In genomic region chr19:38564981-38565685, GRCh38 we compare ENCODE assay signal across 9 cellular contexts. TPM values are rescaled to one million over a fixed set of nuclear protein-coding genes. Genes with fewer than 3 reads are reported as not detected.
DNase-seq lines count a peak whose midpoint lies in the region; ATAC-seq and TF ChIP-seq lines count a peak whose summit lies in the region.
"Had no signal": no experiment of that assay in that cellular context is flagged by ENCODE, and none has a peak within 500 bp of the region (broad histone marks: within the 10 kb centered on the region; RNA-seq: fewer than 3 reads in every experiment).

No MANE protein-coding gene starts in this region.

- ATAC-seq in CD4-positive, alpha-beta T cell (ENCODE audit: poor library complexity): peak; percentile 39
- ATAC-seq in HCT116 (peak; percentile 70), mucosa of descending colon (peak; percentile 40), GM19463 (IDR thresholded peaks at IDR 0.05; ENCODE audit: unreplicated experiment) (no peak), GM21360 (IDR thresholded peaks at IDR 0.05; ENCODE audit: unreplicated experiment) (no peak), HG03095 (IDR thresholded peaks at IDR 0.05; ENCODE audit: unreplicated experiment) (no peak)

- H3K9me2 ChIP-seq in HCT116 (ENCODE audit: insufficient read depth): no peaks in the 10 kb centered on the region

- peak overlapping the region; percentile 38; the same call in 1 of the 2 replicates for H3K9ac ChIP-seq in HCT116 (ENCODE audit: low read length)

- no peaks in the 10 kb centered on the region for H4K20me1 ChIP-seq in HCT116 (ENCODE audit: insufficient read depth)

- H3K4me3 ChIP-seq in HCT116 (replicated peaks in 1 of 2; ENCODE audit: low read depth in 1 of 2, low read length in 2 of 2) (peak overlapping the region in 1 of 2 experiments; percentile 35; a peak in 1 of 4 replicates), mucosa of descending colon (no peak overlapping the region)

- peak overlapping the region; percentile 72 for H3K4me3 Mint-ChIP-seq in CD4-positive, alpha-beta T cell
- H3K4me3 Mint-ChIP-seq in activated naive CD8-positive, alpha-beta T cell: peak overlapping the region; percentile 61

- RAD21 ChIA-PET in HCT116 (lab: Charles Lee; ENCODE audit: low non-redundant PET in 1 of 2, low total read pairs in 2 of 2, uncharacterized antibody in 2 of 2, unreplicated experiment in 2 of 2): no interaction called here

- no TSS peak for BruUV-seq in HCT116 (replicated peaks; lab: Mats Ljungman, UMichigan)

- no peak for TF ChIP-seq POLR2A in HCT116 (IDR thresholded peaks at IDR 0.05; ENCODE audit: borderline replicate concordance, extremely low read depth, insufficient read depth, insufficient read length)

- CTCF ChIA-PET in CD4-positive, alpha-beta T cell (lab: Charles Lee): no interaction called here
- CTCF ChIA-PET in HCT116 (lab: Charles Lee): no interaction called here

- no peaks in the 10 kb centered on the region for H3K9me3 ChIP-seq in CD4-positive, alpha-beta T cell (ENCODE audit: control insufficient read depth, low read length)
- H3K9me3 ChIP-seq in HCT116 (ENCODE audit: control insufficient read depth in 1 of 2, insufficient read depth in 1 of 2, low read depth in 1 of 2, low read length in 2 of 2) (no peaks in the 10 kb centered on the region), mucosa of descending colon (no peaks in the 10 kb centered on the region)

- DNase-seq in CD4-positive, alpha-beta T cell: peak in 2 of 10 experiments; percentile 8 to 9
- DNase-seq in HCT116 (ENCODE audit: low read depth, low spot score): no peak
- no peak for DNase-seq in mucosa of descending colon
- no peak for DNase-seq in NCI-H1436 treated with DMSO at 0.1 percent for 48 hours (lab: John Stamatoyannopoulos, UW)

- H3K27me3 Mint-ChIP-seq in CD4-positive, alpha-beta T cell: peaks cover 29% of the 10 kb centered on the region
- H3K27me3 Mint-ChIP-seq in activated naive CD8-positive, alpha-beta T cell: peaks cover 14% of the 10 kb centered on the region

- intact Hi-C loops in CD4-positive, alpha-beta T cell (cut with DNase I, micrococcal nuclease): no loop called here
- intact Hi-C loops in HCT116 (cut with micrococcal nuclease) (no loop called here), mucosa of descending colon (cut with DNase I, micrococcal nuclease) (no loop called here)

- H3K4me1 Mint-ChIP-seq in CD4-positive, alpha-beta T cell (ENCODE audit: low read depth): peaks cover 20% of the 10 kb centered on the region
- H3K4me1 Mint-ChIP-seq in activated naive CD8-positive, alpha-beta T cell (ENCODE audit: low read depth): peaks cover 13% of the 10 kb centered on the region

- peaks cover 2 to 16% of the 10 kb centered on the region in 2 experiments; a peak in 3 of 4 replicates for H3K4me1 ChIP-seq in HCT116 (ENCODE audit: control insufficient read depth in 1 of 2, insufficient read depth in 2 of 2, low read length in 2 of 2)
- H3K4me1 ChIP-seq in mucosa of descending colon (ENCODE audit: low read depth): no peaks in the 10 kb centered on the region

- H3K36me3 ChIP-seq in HCT116 (ENCODE audit: control insufficient read depth in 1 of 2, insufficient read depth in 2 of 2, low read length in 2 of 2): no peaks in the 10 kb centered on the region
- H3K36me3 ChIP-seq in mucosa of descending colon (ENCODE audit: low read depth): no peaks in the 10 kb centered on the region

- no peak for TF ChIP-seq CTCF in CD4-positive, alpha-beta T cell (IDR thresholded peaks at IDR 0.05)
- TF ChIP-seq CTCF in HCT116 (IDR thresholded peaks at IDR 0.05 in 2 of 3, conservative IDR thresholded peaks at IDR 0.05 in 1 of 3; ENCODE audit: borderline replicate concordance in 1 of 3, insufficient read depth in 1 of 3, low read depth in 2 of 3, low read length in 2 of 3) (no peak), mucosa of descending colon (IDR thresholded peaks at IDR 0.05) (no peak)

- H3K79me2 ChIP-seq in HCT116 (ENCODE audit: insufficient read depth, low read length): no peaks in the 10 kb centered on the region

- no peak overlapping the region for H2AFZ ChIP-seq in HCT116 (ENCODE audit: low read depth, low read length, poor library complexity, severe bottlenecking)

- H3K27me3 ChIP-seq in CD4-positive, alpha-beta T cell (ENCODE audit: control insufficient read depth, insufficient read depth, low read length): peaks cover 4% of the 10 kb centered on the region
- H3K27me3 ChIP-seq in HCT116 (ENCODE audit: insufficient read depth, low read length): no peaks in the 10 kb centered on the region

- no peak for TF ChIP-seq RAD21 in HCT116 (IDR thresholded peaks at IDR 0.05; ENCODE audit: low read depth)

- no peak overlapping the region for H3K27ac Mint-ChIP-seq in CD4-positive, alpha-beta T cell
- H3K27ac Mint-ChIP-seq in activated naive CD8-positive, alpha-beta T cell: no peak overlapping the region

- POLR2A ChIA-PET in CD4-positive, alpha-beta T cell (lab: Charles Lee): interaction anchor here (1.4 kb wide), 1 partner anchor 54 kb away, joined by 5 read pairs; the partner anchor contains the start of gene EIF3K
- POLR2A ChIA-PET in HCT116 (lab: Charles Lee): no interaction called here

- H3K4me2 ChIP-seq in HCT116 (ENCODE audit: low read length): peak overlapping the region; percentile 61

- no peak overlapping the region for H3K27ac ChIP-seq in CD4-positive, alpha-beta T cell (ENCODE audit: low read depth, low read length)
- H3K27ac ChIP-seq in HCT116 (ENCODE audit: low read depth, low read length): peak overlapping the region; percentile 35; the same call in 1 of the 2 replicates

- no peaks in the 10 kb centered on the region for H3K9me3 Mint-ChIP-seq in CD4-positive, alpha-beta T cell
- H3K9me3 Mint-ChIP-seq in activated naive CD8-positive, alpha-beta T cell (ENCODE audit: low read depth): no peaks in the 10 kb centered on the region

- no peaks in the 10 kb centered on the region for H3K36me3 Mint-ChIP-seq in CD4-positive, alpha-beta T cell (ENCODE audit: low read depth)
- H3K36me3 Mint-ChIP-seq in activated naive CD8-positive, alpha-beta T cell: no peaks in the 10 kb centered on the region

TF ChIP-seq in HCT116, 20 proteins besides CTCF, POLR2A, EP300 and RAD21:
- TF ChIP-seq ZNF274 (IDR thresholded peaks at IDR 0.05; ENCODE audit: low read depth, low read length) (no peak), CBX3 (IDR thresholded peaks at IDR 0.05; ENCODE audit: low read depth) (no peak), ZFX (IDR thresholded peaks at IDR 0.05) (peak; percentile 59; the same call in 1 of the 2 replicates)
- TF ChIP-seq, protein P1, sequence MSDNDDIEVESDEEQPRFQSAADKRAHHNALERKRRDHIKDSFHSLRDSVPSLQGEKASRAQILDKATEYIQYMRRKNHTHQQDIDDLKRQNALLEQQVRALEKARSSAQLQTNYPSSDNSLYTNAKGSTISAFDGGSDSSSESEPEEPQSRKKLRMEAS (IDR thresholded peaks at IDR 0.05): peak; percentile 65

RNA-seq across cellular contexts. Expression of gene MAP4K1, which starts 52.6 kb away (rescaled TPM):
- total RNA-seq in CD4-positive, alpha-beta T cell: 100 to 1,000 TPM; 173 to 185 TPM
- total RNA-seq in HCT116 (2021; ENCODE audit: unreplicated experiment) (9.1 TPM), mucosa of descending colon (10 to 100 TPM in 1 of 3 donors, 1 to 10 TPM in 2; 6.9 to 10.6 (median 7.4) TPM)
- 2.1 and 2.2 TPM in 2 replicates for polyA plus RNA-seq in HCT116 (2012)
- total RNA-seq: lung microvascular endothelial cell had no signal

RNA-seq across cellular contexts. Expression of gene EIF3K, which starts 53.9 kb away (rescaled TPM):
- total RNA-seq in CD4-positive, alpha-beta T cell: 100 to 1,000 TPM; 309 to 322 TPM
- total RNA-seq in HCT116 (2021; ENCODE audit: unreplicated experiment): 313 TPM
- 474 and 485 TPM in 2 replicates for polyA plus RNA-seq in HCT116 (2012)
- total RNA-seq in mucosa of descending colon: 100 to 1,000 TPM; 338 to 393 (median 350) TPM

Comparison
In these comparisons a context has a peak if more than half of its experiments do, and no peak if none do; other contexts are left out.
1. ATAC-seq: peak in CD4-positive, alpha-beta T cell (single experiment), HCT116 (single experiment) and mucosa of descending colon (single experiment); none in GM19463 (single experiment), GM21360 (single experiment) and HG03095 (single experiment).
2. RNA of gene MAP4K1, which starts 52.6 kb away (total RNA-seq): 173 to 185 TPM in CD4-positive, alpha-beta T cell; 9.1 TPM in HCT116 (single experiment) and 6.9 to 10.6 TPM in mucosa of descending colon; every median in the first group is over 10 times any median in the second.